Comparison of ENCODE assay signal across 22 cellular contexts in genomic region chr2:229141626-229142025, GRCh38.
DNase-seq lines count a peak whose midpoint lies in the region; ATAC-seq and TF ChIP-seq lines count a peak whose summit lies in the region.
"Had no signal": no experiment of that assay in that cellular context is flagged by ENCODE, and none has a peak within 500 bp of the region (broad histone marks: within the 10 kb centered on the region; RNA-seq: fewer than 3 reads in every experiment).

No MANE protein-coding gene starts in this region.

- no peak for ATAC-seq in T-helper 17 cell
- ATAC-seq: activated CD4-positive, CD25-positive, alpha-beta regulatory T cell treated with anti-CD3 and anti-CD28 coated beads, Interleukin-2, amount 50 U/mL, for 24 hours; natural killer cell treated with Interleukin-12 subunit alpha and Interleukin-12 subunit beta and Interleukin-15 and Interleukin-18, amount 100 ng/mL, for 72 hours; Panc1 had no signal

- H3K4me3 Mint-ChIP-seq in T-helper 17 cell = no peak overlapping the region
- H3K4me3 Mint-ChIP-seq: activated naive CD4-positive, alpha-beta T cell treated with anti-CD3 and anti-CD28 coated beads, Interleukin-2, amount 50 U/mL, for 24 hours; CD8-positive, alpha-beta memory T cell; natural killer cell treated with Interleukin-12 subunit alpha and Interleukin-12 subunit beta and Interleukin-15 and Interleukin-18, amount 100 ng/mL, for 72 hours had no signal

- H3K36me3 Mint-ChIP-seq in T-helper 17 cell (ENCODE audit: low read depth) = no peaks in the 10 kb centered on the region
- H3K36me3 Mint-ChIP-seq: activated naive CD4-positive, alpha-beta T cell treated with anti-CD3 and anti-CD28 coated beads, Interleukin-2, amount 50 U/mL, for 24 hours; CD8-positive, alpha-beta memory T cell; natural killer cell treated with Interleukin-12 subunit alpha and Interleukin-12 subunit beta and Interleukin-15 and Interleukin-18, amount 100 ng/mL, for 72 hours had no signal

- no peaks in the 10 kb centered on the region for H3K27me3 Mint-ChIP-seq in T-helper 17 cell
- H3K27me3 Mint-ChIP-seq: activated naive CD4-positive, alpha-beta T cell treated with anti-CD3 and anti-CD28 coated beads, Interleukin-2, amount 50 U/mL, for 24 hours; CD8-positive, alpha-beta memory T cell; natural killer cell treated with Interleukin-12 subunit alpha and Interleukin-12 subunit beta and Interleukin-15 and Interleukin-18, amount 100 ng/mL, for 72 hours had no signal

- no peak overlapping the region for H3K4me3 ChIP-seq in fibroblast of mammary gland (ENCODE audit: control insufficient read depth, low read depth, low read length)
- H3K4me3 ChIP-seq: left ventricle myocardium inferior, right atrium auricular region had no signal

- H3K27ac Mint-ChIP-seq in T-helper 17 cell = no peak overlapping the region
- H3K27ac Mint-ChIP-seq: activated naive CD4-positive, alpha-beta T cell treated with anti-CD3 and anti-CD28 coated beads, Interleukin-2, amount 50 U/mL, for 24 hours; CD8-positive, alpha-beta memory T cell; natural killer cell treated with Interleukin-12 subunit alpha and Interleukin-12 subunit beta and Interleukin-15 and Interleukin-18, amount 100 ng/mL, for 72 hours had no signal

- no peaks in the 10 kb centered on the region for H3K9me3 ChIP-seq in T-helper 17 cell (ENCODE audit: control insufficient read depth, low read length, poor library complexity, severe bottlenecking)

- no peak for TF ChIP-seq CTCF in fibroblast of mammary gland (conservative IDR thresholded peaks at IDR 0.05; ENCODE audit: control insufficient read depth, insufficient read depth, low read depth, low read length)

- no peaks in the 10 kb centered on the region for H3K4me1 Mint-ChIP-seq in T-helper 17 cell
- H3K4me1 Mint-ChIP-seq: activated naive CD4-positive, alpha-beta T cell treated with anti-CD3 and anti-CD28 coated beads, Interleukin-2, amount 50 U/mL, for 24 hours; CD8-positive, alpha-beta memory T cell had no signal

- peak; percentile 3 for DNase-seq in DMS53 (lab: John Stamatoyannopoulos, UW)
- DNase-seq in DMS53 treated with DMSO at 0.1 percent for 48 hours (lab: John Stamatoyannopoulos, UW; ENCODE audit: unreplicated experiment) = no peak
- peak; percentile 84 for DNase-seq in RPMI7951 (ENCODE audit: low read depth)
- peak; percentile 87 for DNase-seq in fibroblast of mammary gland (ENCODE audit: low read depth)
- DNase-seq in stromal cell of bone marrow (ENCODE audit: low read depth) = peak; percentile 48
- DNase-seq in RPMI8226 = no peak
- DNase-seq in MV-4-11 (lab: John Stamatoyannopoulos, UW) = no peak
- DNase-seq in T-helper 17 cell = no peak
- DNase-seq: 8988T; activated CD8-positive, alpha-beta memory T cell treated with anti-CD3 and anti-CD28 coated beads, Interleukin-2, amount 50 U/mL, for 48 hours; CD8-positive, alpha-beta memory T cell; KBM-7; left ventricle myocardium inferior; NCI-H1694; NCI-H524; stimulated activated CD4-positive, alpha-beta T cell treated with anti-CD3 and anti-CD28 coated beads, Interleukin-4, amount 100 ng/mL, for 4 hours; trophoblast cell had no signal

Comparison
In these comparisons a context has a peak if more than half of its experiments do, and no peak if none do; other contexts are left out.
1. DNase-seq: peak in DMS53 (single experiment), RPMI7951 (single experiment), fibroblast of mammary gland (single experiment) and stromal cell of bone marrow (single experiment); none in DMS53 treated with DMSO at 0.1 percent for 48 hours (single experiment), RPMI8226 (single experiment), MV-4-11 (single experiment) and T-helper 17 cell (0 of 3).